Comparison of ENCODE assay signal across 13 cellular contexts in genomic region chr4:25253072-25253447, GRCh38. TPM values are rescaled to one million over a fixed set of nuclear protein-coding genes. Genes with fewer than 3 reads are reported as not detected.
DNase-seq lines count a peak whose midpoint lies in the region; ATAC-seq, FAIRE-seq and TF ChIP-seq lines count a peak whose summit lies in the region.
"Had no signal": no experiment of that assay in that cellular context is flagged by ENCODE, and none has a peak within 500 bp of the region (broad histone marks: within the 10 kb centered on the region; RNA-seq: fewer than 3 reads in every experiment).

No MANE protein-coding gene starts in this region.

- H3K27me3 ChIP-seq in liver (ENCODE audit: control insufficient read depth in 4 of 4, insufficient read depth in 4 of 4, low read length in 3 of 4) (no peaks in the 10 kb centered on the region), HepG2 (ENCODE audit: control insufficient read depth in 1 of 2, insufficient read depth in 2 of 2, low read length in 2 of 2) (no peaks in the 10 kb centered on the region), upper lobe of left lung (no peaks in the 10 kb centered on the region)
- H3K27me3 ChIP-seq: colonic mucosa had no signal

- H3K9me3 ChIP-seq in liver (ENCODE audit: control insufficient read depth in 4 of 4, low read length in 3 of 4) (no peaks in the 10 kb centered on the region), HepG2 (ENCODE audit: low read length) (no peaks in the 10 kb centered on the region), upper lobe of left lung (no peaks in the 10 kb centered on the region)
- H3K9me3 ChIP-seq: colonic mucosa had no signal

- ATAC-seq in HepG2 = no peak
- ATAC-seq in SK-N-SH treated with all-trans-retinoic acid at 6 μM for 48 hours = peak; percentile 32; the same call in 1 of the 3 replicates
- no peak for ATAC-seq in upper lobe of left lung (ENCODE audit: low FRiP score in 2 of 2)
- ATAC-seq in HG03135 (IDR thresholded peaks at IDR 0.05; ENCODE audit: unreplicated experiment) = no peak

- BruUV-seq in HepG2 (replicated peaks; lab: Mats Ljungman, UMichigan) = no TSS peak

- H3K9ac ChIP-seq in liver (ENCODE audit: low read depth in 1 of 2, low read length in 2 of 2) = peak overlapping the region in 1 of 2 donors; percentile 12
- no peak overlapping the region for H3K9ac ChIP-seq in HepG2 (ENCODE audit: insufficient read depth, low read depth, low read length)

- intact Hi-C loops in HepG2 (cut with micrococcal nuclease; ENCODE audit: unreplicated experiment) = no loop called here

- H3K4me3 ChIP-seq in liver (ENCODE audit: low read depth in 1 of 3, low read length in 3 of 3) = no peak overlapping the region
- H3K4me3 ChIP-seq in HepG2 (replicated peaks in 1 of 3; ENCODE audit: insufficient read depth in 1 of 3, low read depth in 2 of 3, low read length in 3 of 3) = no peak overlapping the region
- no peak overlapping the region for H3K4me3 ChIP-seq in upper lobe of left lung
- H3K4me3 ChIP-seq: colonic mucosa had no signal

- TF ChIP-seq RAD21 in liver (IDR thresholded peaks at IDR 0.05) (no peak), HepG2 (CRISPR knock-in tag; IDR thresholded peaks at IDR 0.05) (no peak)

- H3K27ac ChIP-seq in liver (ENCODE audit: low read depth in 1 of 2, low read length in 2 of 2) = peak overlapping the region; percentile 62 to 65
- no peak overlapping the region for H3K27ac ChIP-seq in HepG2 (ENCODE audit: extremely low read length, insufficient read depth, low read length)
- H3K27ac ChIP-seq in upper lobe of left lung = peak overlapping the region; percentile 29 to 46 (median 40)
- H3K27ac ChIP-seq: colonic mucosa had no signal

- 8% methylated on average over 2 of the region's 2 CpGs for WGBS in liver
- WGBS in HepG2 (ENCODE audit: low lambda C conversion rate) = 78% methylated on average over 2 of the region's 2 CpGs
- 15 to 22% methylated on average over 2 of the region's 2 CpGs for WGBS in upper lobe of left lung, 2 donors

- POLR2A ChIA-PET in HepG2 (lab: Yijun Ruan, JAX) = no interaction called here

- TF ChIP-seq CTCF in liver (IDR thresholded peaks at IDR 0.05; ENCODE audit: low read depth, low read length, missing input control) = no peak
- TF ChIP-seq CTCF in HepG2 (CRISPR knock-in tag; IDR thresholded peaks at IDR 0.05) = no peak
- no peak for TF ChIP-seq CTCF in upper lobe of left lung (IDR thresholded peaks at IDR 0.05)

- TF ChIP-seq EP300 in HepG2 (IDR thresholded peaks at IDR 0.05; ENCODE audit: low read depth in 2 of 2, low read length in 2 of 2) = no peak
- no peak for TF ChIP-seq EP300 in HepG2 (CRISPR knock-in tag; IDR thresholded peaks at IDR 0.05; ENCODE audit: borderline replicate concordance)
- no peak for TF ChIP-seq EP300 in upper lobe of left lung (IDR thresholded peaks at IDR 0.05)

- H4K20me1 ChIP-seq in HepG2 (ENCODE audit: insufficient read depth, low read length) = no peaks in the 10 kb centered on the region

- CTCF ChIA-PET in HepG2 (lab: Yijun Ruan, JAX; ENCODE audit: low intra/inter-chr PET ratio, low total read pairs) = no interaction called here

- TF ChIP-seq POLR2A in HepG2 (IDR thresholded peaks at IDR 0.05; ENCODE audit: insufficient read depth in 1 of 2, low read depth in 2 of 2, low read length in 2 of 2) (no peak), upper lobe of left lung (IDR thresholded peaks at IDR 0.05) (no peak)

- H3K36me3 ChIP-seq in liver (ENCODE audit: control insufficient read depth in 4 of 4, insufficient read depth in 3 of 4, low read depth in 1 of 4, low read length in 3 of 4) (peaks cover 5 to 17% (median 12%) of the 10 kb centered on the region in 4 donors), HepG2 (replicated peaks in 1 of 2; ENCODE audit: control insufficient read depth in 1 of 2, insufficient read depth in 2 of 2, low read length in 2 of 2) (peaks cover 2 to 26% of the 10 kb centered on the region in 2 experiments; a peak in 4 of 5 replicates), upper lobe of left lung (peaks cover 9 to 28% (median 17%) of the 10 kb centered on the region in 4 donors)

- FAIRE-seq in HepG2 (lab: Jason Lieb, UNC) = no peak

- in situ Hi-C loops in HepG2 (cut with HindIII; ENCODE audit: extremely low pct_ligation_motif_present, low pct_unique_long_range_greater_than_20kb) = no loop called here

- H2AFZ ChIP-seq in HepG2 (ENCODE audit: low read length) = no peak overlapping the region

- H3K79me2 ChIP-seq in HepG2 (ENCODE audit: insufficient read depth, low read length) = peaks cover 11% of the 10 kb centered on the region

- DNase-seq in HepG2 (ENCODE audit: low spot score) = no peak
- peak; percentile 16 for DNase-seq in iris pigment epithelial cell (ENCODE audit: low read depth)
- DNase-seq in upper lobe of left lung = no peak
- DNase-seq in putamen (ENCODE audit: low spot score) = no peak
- DNase-seq in NCI-H2081 (lab: John Stamatoyannopoulos, UW) = no peak
- DNase-seq: activated CD4-positive, alpha-beta T cell treated with anti-CD3 and anti-CD28 coated beads for 1 hour; colonic mucosa; NCI-H1417; NCI-H748 treated with DMSO at 0.1 percent for 48 hours; stimulated activated CD8-positive, alpha-beta memory T cell treated with anti-CD3 and anti-CD28 coated beads, Interleukin-4, amount 100 ng/mL, for 48 hours had no signal

- H3K4me1 ChIP-seq in liver (ENCODE audit: control insufficient read depth in 4 of 4, insufficient read depth in 4 of 4, low read length in 3 of 4) (peaks cover 15 to 34% (median 19%) of the 10 kb centered on the region in 4 donors), HepG2 (ENCODE audit: insufficient read depth, low read length) (peaks cover 15% of the 10 kb centered on the region), upper lobe of left lung (peaks cover 0 to 17% (median 4%) of the 10 kb centered on the region in 4 donors)
- H3K4me1 ChIP-seq: colonic mucosa had no signal

- H3K4me2 ChIP-seq in HepG2 (ENCODE audit: low read depth, low read length) = no peak overlapping the region

TF ChIP-seq in liver, 16 proteins besides CTCF, POLR2A, EP300 and RAD21:
- TF ChIP-seq FOXA2 (IDR thresholded peaks at IDR 0.05) = no peak
- peak in 1 of 2 donors; percentile 2 for TF ChIP-seq HNF4A (conservative IDR thresholded peaks at IDR 0.05)

TF ChIP-seq in SK-N-SH treated with all-trans-retinoic acid at 6 μM for 48 hours, 23 proteins besides CTCF, POLR2A, EP300 and RAD21 (continues in another document):
- TF ChIP-seq ZC3H10 (CRISPR knock-in tag; IDR thresholded peaks at IDR 0.05) = no peak
- TF ChIP-seq ZNF565 (CRISPR knock-in tag; conservative IDR thresholded peaks at IDR 0.05; ENCODE audit: low read depth) = no peak
- no peak for TF ChIP-seq TOX (CRISPR knock-in tag; IDR thresholded peaks at IDR 0.05; ENCODE audit: borderline replicate concordance)

RNA-seq across cellular contexts. Expression of gene PI4K2B, which starts 19.2 kb away (rescaled TPM):
- 10 to 100 TPM; 20.6 to 34.7 TPM for total RNA-seq in liver
- 10 to 100 TPM; 12.3 to 18.2 TPM for polyA plus RNA-seq in liver
- total RNA-seq in HepG2 (2016; rRNA removed; fragmentation: Illumina TruSeq; extraction: Trizol) = 25.8 and 40.8 TPM in 2 replicates
- 3.7 and 4.1 TPM in 2 replicates for total RNA-seq in HepG2 (2016; cell fraction: cytosol; rRNA removed; fragmentation: Illumina TruSeq; extraction: Trizol; ENCODE audit: low read depth)
- total RNA-seq in HepG2 (2016; cell fraction: insoluble cytoplasmic fraction; rRNA removed; fragmentation: Illumina TruSeq; extraction: Trizol) = 24.9 and 40.9 TPM in 2 replicates
- total RNA-seq in HepG2 (2016; cell fraction: membrane; rRNA removed; fragmentation: Illumina TruSeq; extraction: Trizol) = 17.4 and 21.4 TPM in 2 replicates
- total RNA-seq in HepG2 (2016; cell fraction: nucleus; rRNA removed; fragmentation: Illumina TruSeq; extraction: Trizol) = 17.9 and 19.5 TPM in 2 replicates
- polyA plus RNA-seq in HepG2 (2011; rRNA removed) = 5.4 and 6.9 TPM in 2 replicates
- 2.4 and 3.7 TPM in 2 replicates for polyA plus RNA-seq in HepG2 (2011; cell fraction: cytosol; rRNA removed)
- 2.4 TPM in 2 replicates for polyA plus RNA-seq in HepG2 (2011; cell fraction: nucleus; rRNA removed)
- polyA plus RNA-seq in HepG2 (2012) = 8.6 and 12.2 TPM in 2 replicates
- polyA plus RNA-seq in HepG2 (2016; cell fraction: cytosol; fragmentation: Illumina TruSeq; extraction: Trizol; ENCODE audit: low read depth) = 2.3 and 2.7 TPM in 2 replicates
- 43.6 and 50.6 TPM in 2 replicates for polyA plus RNA-seq in HepG2 (2016; cell fraction: insoluble cytoplasmic fraction; fragmentation: Illumina TruSeq; extraction: Trizol; ENCODE audit: low read depth)
- polyA plus RNA-seq in HepG2 (2016; cell fraction: membrane; fragmentation: Illumina TruSeq; extraction: Trizol; ENCODE audit: low read depth) = 11.4 and 12.6 TPM in 2 replicates
- polyA plus RNA-seq in HepG2 (2016; cell fraction: nucleus; fragmentation: Illumina TruSeq; extraction: Trizol; ENCODE audit: insufficient read depth, low read depth) = 20.1 and 21.9 TPM in 2 replicates
- polyA minus RNA-seq in HepG2 (2011; rRNA and poly(A)+ RNA removed; ENCODE audit: low replicate concordance) = 2.6 and 3.4 TPM in 2 replicates
- polyA minus RNA-seq in HepG2 (2011; cell fraction: cytosol; rRNA and poly(A)+ RNA removed) = 3.4 and 6.0 TPM in 2 replicates
- polyA minus RNA-seq in HepG2 (2011; cell fraction: nucleus; rRNA and poly(A)+ RNA removed) = 8.8 and 9.7 TPM in 2 replicates
- total RNA-seq in upper lobe of left lung = 10 to 100 TPM; 17.7 to 54.8 (median 23.7) TPM

RNA-seq across cellular contexts. Expression of gene ZCCHC4, which starts 59.5 kb away (rescaled TPM):
- 1 to 10 TPM; 6.7 to 7.4 TPM for total RNA-seq in liver
- 1 to 10 TPM; 2.1 to 2.4 TPM for polyA plus RNA-seq in liver
- total RNA-seq in HepG2 (2016; rRNA removed; fragmentation: Illumina TruSeq; extraction: Trizol) = 15.0 and 16.9 TPM in 2 replicates
- 12.1 and 12.6 TPM in 2 replicates for total RNA-seq in HepG2 (2016; cell fraction: cytosol; rRNA removed; fragmentation: Illumina TruSeq; extraction: Trizol; ENCODE audit: low read depth)
- total RNA-seq in HepG2 (2016; cell fraction: insoluble cytoplasmic fraction; rRNA removed; fragmentation: Illumina TruSeq; extraction: Trizol) = 14.8 and 16.4 TPM in 2 replicates
- total RNA-seq in HepG2 (2016; cell fraction: membrane; rRNA removed; fragmentation: Illumina TruSeq; extraction: Trizol) = 6.9 and 9.6 TPM in 2 replicates
- 17.4 and 19.8 TPM in 2 replicates for total RNA-seq in HepG2 (2016; cell fraction: nucleus; rRNA removed; fragmentation: Illumina TruSeq; extraction: Trizol)
- polyA plus RNA-seq in HepG2 (2011; rRNA removed) = 10.4 and 13.2 TPM in 2 replicates
- 6.0 and 7.9 TPM in 2 replicates for polyA plus RNA-seq in HepG2 (2011; cell fraction: cytosol; rRNA removed)
- 7.9 and 11.6 TPM in 2 replicates for polyA plus RNA-seq in HepG2 (2011; cell fraction: nucleus; rRNA removed)
- 6.0 and 7.5 TPM in 2 replicates for polyA plus RNA-seq in HepG2 (2012)
- polyA plus RNA-seq in HepG2 (2016; cell fraction: cytosol; fragmentation: Illumina TruSeq; extraction: Trizol; ENCODE audit: low read depth) = 0.93 and 1.2 TPM in 2 replicates
- 13.4 and 14.0 TPM in 2 replicates for polyA plus RNA-seq in HepG2 (2016; cell fraction: insoluble cytoplasmic fraction; fragmentation: Illumina TruSeq; extraction: Trizol; ENCODE audit: low read depth)
- 2.5 and 2.6 TPM in 2 replicates for polyA plus RNA-seq in HepG2 (2016; cell fraction: membrane; fragmentation: Illumina TruSeq; extraction: Trizol; ENCODE audit: low read depth)
- polyA plus RNA-seq in HepG2 (2016; cell fraction: nucleus; fragmentation: Illumina TruSeq; extraction: Trizol; ENCODE audit: insufficient read depth, low read depth) = 18.4 and 20.1 TPM in 2 replicates
- 8.2 and 9.8 TPM in 2 replicates for polyA minus RNA-seq in HepG2 (2011; rRNA and poly(A)+ RNA removed; ENCODE audit: low replicate concordance)
- polyA minus RNA-seq in HepG2 (2011; cell fraction: cytosol; rRNA and poly(A)+ RNA removed) = 6.8 and 9.1 TPM in 2 replicates
- polyA minus RNA-seq in HepG2 (2011; cell fraction: nucleus; rRNA and poly(A)+ RNA removed) = 54.5 and 56.7 TPM in 2 replicates
- total RNA-seq in upper lobe of left lung = 10 to 100 TPM in 3 of 6 donors, 1 to 10 TPM in 3; 7.0 to 41.9 (median 10.6) TPM
